Comparison of ENCODE assay signal across 8 cellular contexts in the genomic region with DNA sequence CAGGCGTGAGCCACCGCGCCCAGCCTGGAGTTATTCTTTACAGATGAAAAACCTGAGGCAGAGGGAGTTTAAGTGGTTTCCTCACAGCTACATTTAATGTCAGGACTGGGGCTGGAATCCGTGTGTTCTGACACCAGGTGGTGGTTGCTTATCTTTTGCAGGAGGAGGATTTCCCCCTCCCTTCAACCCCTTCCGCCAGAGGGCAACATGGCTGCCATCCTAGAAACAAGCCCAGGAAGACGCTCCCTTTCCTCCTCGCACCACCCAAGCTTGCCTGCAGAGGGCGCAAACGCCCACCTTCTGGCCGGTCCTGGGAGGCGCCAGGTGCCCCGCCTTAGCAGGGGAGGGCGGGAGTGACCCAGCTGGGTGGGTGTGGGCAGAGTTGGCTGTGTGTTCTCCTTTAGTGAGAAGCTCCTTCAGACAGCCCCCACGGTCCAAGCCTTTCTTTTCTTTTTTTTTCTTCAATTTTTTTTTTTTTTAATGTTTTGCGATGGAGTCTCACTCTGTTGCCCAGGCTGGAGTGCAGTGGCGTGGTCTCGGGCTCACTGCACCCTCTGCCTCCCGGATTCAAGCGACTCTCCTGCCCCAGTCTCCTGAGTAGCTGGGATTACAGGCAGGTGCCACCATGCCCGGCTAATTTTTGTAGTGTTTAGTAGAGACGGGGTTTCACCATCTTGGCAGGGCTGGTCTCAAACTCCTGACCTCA. TPM values are rescaled to one million over a fixed set of nuclear protein-coding genes. Genes with fewer than 3 reads are reported as not detected.
DNase-seq lines count a peak whose midpoint lies in the region; ATAC-seq and TF ChIP-seq lines count a peak whose summit lies in the region.

No MANE protein-coding gene starts in this region.

- peak; percentile 73 for ATAC-seq in GM21367 (IDR thresholded peaks at IDR 0.05; ENCODE audit: unreplicated experiment)
- ATAC-seq in activated T-cell treated with anti-CD3 and anti-CD28 coated beads, Interleukin-2, amount 50 U/mL, for 4 hours, result peak; percentile 98 to 99
- peak; percentile 97 to 98 for ATAC-seq in stimulated activated naive B cell treated with anti-CD40 and anti-IgM and Interleukin-4, amounts not matched to agents 10 μg/mL and 1 μg/mL and 100 μg/mL, for 72 hours (replicated peaks)

- H3K9me3 Mint-ChIP-seq in activated T-cell treated with anti-CD3 and anti-CD28 coated beads, Interleukin-2, amount 50 U/mL, for 4 hours, result no peaks in the 10 kb centered on the region
- no peaks in the 10 kb centered on the region for H3K9me3 Mint-ChIP-seq in nephron
- no peaks in the 10 kb centered on the region for H3K9me3 Mint-ChIP-seq in stimulated activated naive B cell treated with anti-CD40 and anti-IgM and Interleukin-4, amounts not matched to agents 10 μg/mL and 1 μg/mL and 100 μg/mL, for 72 hours

- H3F3A ChIP-seq in MM.1S (ENCODE audit: insufficient read depth, low read length), result no peaks in the 10 kb centered on the region

- DNase-seq in Ammon's horn (ENCODE audit: low spot score) (peak; percentile 86), MM.1S (peak; percentile 88), RKO (ENCODE audit: low spot score) (peak; percentile 71), fibroblast of gingiva (ENCODE audit: low read depth) (peak; percentile 45)
- peak; percentile 89 for DNase-seq in activated T-cell treated with anti-CD3 and anti-CD28 coated beads, Interleukin-2, amount 50 U/mL, for 4 hours
- DNase-seq in stimulated activated naive B cell treated with anti-CD40 and anti-IgM and Interleukin-4, amounts not matched to agents 10 μg/mL and 1 μg/mL and 100 μg/mL, for 72 hours, result peak; percentile 89

- H2AFZ ChIP-seq in MM.1S (ENCODE audit: low read length), result peak overlapping the region; percentile 8; the same call in 1 of the 2 replicates

- TF ChIP-seq CTCF in MM.1S (IDR thresholded peaks at IDR 0.05; ENCODE audit: low read length) (peak; percentile 95), nephron (IDR thresholded peaks at IDR 0.05; ENCODE audit: unreplicated experiment in 3 of 3) (peak; percentile 85 to 87 (median 85))

- peaks cover 21% of the 10 kb centered on the region for H3K27me3 ChIP-seq in MM.1S (replicated peaks; ENCODE audit: insufficient read depth, low read length)

- no peaks in the 10 kb centered on the region for H3K36me3 ChIP-seq in MM.1S (replicated peaks; ENCODE audit: insufficient read depth, low read length)

- no peaks in the 10 kb centered on the region for H3K9me2 ChIP-seq in MM.1S (replicated peaks; ENCODE audit: insufficient read depth, low read length)

- peaks cover 8% of the 10 kb centered on the region for H3K4me1 Mint-ChIP-seq in activated T-cell treated with anti-CD3 and anti-CD28 coated beads, Interleukin-2, amount 50 U/mL, for 4 hours (ENCODE audit: low read depth)
- H3K4me1 Mint-ChIP-seq in nephron, result no peaks in the 10 kb centered on the region
- peaks cover 13 to 16% of the 10 kb centered on the region in 2 donors for H3K4me1 Mint-ChIP-seq in stimulated activated naive B cell treated with anti-CD40 and anti-IgM and Interleukin-4, amounts not matched to agents 10 μg/mL and 1 μg/mL and 100 μg/mL, for 72 hours

- no peaks in the 10 kb centered on the region for H3K79me2 ChIP-seq in MM.1S (ENCODE audit: low read length)

- H3K27me3 Mint-ChIP-seq in activated T-cell treated with anti-CD3 and anti-CD28 coated beads, Interleukin-2, amount 50 U/mL, for 4 hours (ENCODE audit: low read depth), result no peaks in the 10 kb centered on the region
- peaks cover 12% of the 10 kb centered on the region for H3K27me3 Mint-ChIP-seq in nephron (ENCODE audit: low read depth)
- peaks cover 8 to 11% of the 10 kb centered on the region in 2 donors for H3K27me3 Mint-ChIP-seq in stimulated activated naive B cell treated with anti-CD40 and anti-IgM and Interleukin-4, amounts not matched to agents 10 μg/mL and 1 μg/mL and 100 μg/mL, for 72 hours

- H3K4me3 ChIP-seq in MM.1S (ENCODE audit: low read length), result no peak overlapping the region

- peak overlapping the region; percentile 28; the same call in 1 of the 2 replicates for H3K4me2 ChIP-seq in MM.1S (ENCODE audit: low read depth, low read length)

- no peaks in the 10 kb centered on the region for H3K9me3 ChIP-seq in MM.1S (replicated peaks; ENCODE audit: insufficient read depth, low read length)

- no peak overlapping the region for H3K27ac Mint-ChIP-seq in nephron
- no peak overlapping the region for H3K27ac Mint-ChIP-seq in stimulated activated naive B cell treated with anti-CD40 and anti-IgM and Interleukin-4, amounts not matched to agents 10 μg/mL and 1 μg/mL and 100 μg/mL, for 72 hours

- H3K36me3 Mint-ChIP-seq in activated T-cell treated with anti-CD3 and anti-CD28 coated beads, Interleukin-2, amount 50 U/mL, for 4 hours (ENCODE audit: insufficient read depth), result no peaks in the 10 kb centered on the region
- no peaks in the 10 kb centered on the region for H3K36me3 Mint-ChIP-seq in nephron (ENCODE audit: low read depth)
- H3K36me3 Mint-ChIP-seq in stimulated activated naive B cell treated with anti-CD40 and anti-IgM and Interleukin-4, amounts not matched to agents 10 μg/mL and 1 μg/mL and 100 μg/mL, for 72 hours, result no peaks in the 10 kb centered on the region

- H4K20me1 ChIP-seq in MM.1S (ENCODE audit: insufficient read depth, low read length), result no peaks in the 10 kb centered on the region

- H3K4me1 ChIP-seq in MM.1S (ENCODE audit: low read length), result no peaks in the 10 kb centered on the region

- no peak overlapping the region for H3K27ac ChIP-seq in MM.1S (ENCODE audit: low read length)

- H3K9ac ChIP-seq in MM.1S (ENCODE audit: low read length), result no peak overlapping the region

- no peak overlapping the region for H3K4me3 Mint-ChIP-seq in activated T-cell treated with anti-CD3 and anti-CD28 coated beads, Interleukin-2, amount 50 U/mL, for 4 hours
- H3K4me3 Mint-ChIP-seq in nephron, result no peak overlapping the region
- H3K4me3 Mint-ChIP-seq in stimulated activated naive B cell treated with anti-CD40 and anti-IgM and Interleukin-4, amounts not matched to agents 10 μg/mL and 1 μg/mL and 100 μg/mL, for 72 hours, result peak overlapping the region in 1 of 2 donors; percentile 44

RNA-seq across cellular contexts. Expression of a gene that starts 9.9 kb away (rescaled TPM):
- 1 to 10 TPM in 2 of 3 donors, under 1 TPM in 1; 0.29 to 1.6 (median 1.2) TPM for total RNA-seq in activated T-cell treated with anti-CD3 and anti-CD28 coated beads, Interleukin-2, amount 50 U/mL, for 4 hours

RNA-seq across cellular contexts. Expression of a gene that starts 36.9 kb away (rescaled TPM):
- under 1 TPM in 1 of 3 donors, not detected in 2; 0.16 TPM for total RNA-seq in activated T-cell treated with anti-CD3 and anti-CD28 coated beads, Interleukin-2, amount 50 U/mL, for 4 hours
